In genomic region chr6:13874191-13874549, GRCh38 we compare ENCODE assay signal across 8 cellular contexts. TPM values are rescaled to one million over a fixed set of nuclear protein-coding genes. Genes with fewer than 3 reads are reported as not detected.
A peak's percentile ranks its signal among the peaks of the same experiment; 100 is the strongest.
DNase-seq lines count a peak whose midpoint lies in the region; ATAC-seq and TF ChIP-seq lines count a peak whose summit lies in the region.

No MANE protein-coding gene starts in this region.

- H3K4me1 Mint-ChIP-seq in activated CD4-positive, alpha-beta T cell treated with anti-CD3 and anti-CD28 coated beads, Interleukin-2, amount 10 ng/mL, durations not matched to agents 7 days and 5 days = peaks cover 15% of the 10 kb centered on the region
- peaks cover 16% of the 10 kb centered on the region for H3K4me1 Mint-ChIP-seq in activated T-helper 1 cell treated with anti-CD3 and anti-CD28 coated beads, Interleukin-12 subunit alpha, Interleukin-12 subunit beta, Interleukin-2, Interleukin-4 antibody, amounts not matched to agents 30 ng/mL and 10 ng/mL and 1 ng/mL, durations not matched to agents 14 hours and 24 hours and 36 hours (ENCODE audit: low read depth)

- peak overlapping the region; percentile 22 for H3K27ac Mint-ChIP-seq in activated CD4-positive, alpha-beta T cell treated with anti-CD3 and anti-CD28 coated beads, Interleukin-2, amount 10 ng/mL, durations not matched to agents 7 days and 5 days
- H3K27ac Mint-ChIP-seq in activated T-helper 1 cell treated with anti-CD3 and anti-CD28 coated beads, Interleukin-12 subunit alpha, Interleukin-12 subunit beta, Interleukin-2, Interleukin-4 antibody, amounts not matched to agents 30 ng/mL and 10 ng/mL and 1 ng/mL, durations not matched to agents 14 hours and 24 hours and 36 hours = no peak overlapping the region

- peak; percentile 38 for ATAC-seq in left lung

- POLR2A ChIA-PET in activated CD4-positive, alpha-beta T cell treated with anti-CD3 and anti-CD28 coated beads, Interleukin-2, amount 10 ng/mL, durations not matched to agents 7 days and 5 days (lab: Charles Lee) = interaction anchor here (0.6 kb wide), 1 partner anchor 832 kb away, joined by 3 read pairs; no protein-coding TSS in a partner anchor

- in situ Hi-C loops in ACHN (cut with HindIII; ENCODE audit: low pct_ligation_motif_present, low pct_unique_long_range_greater_than_20kb, low sequenced_read_pairs) = no loop called here

- peaks cover 2% of the 10 kb centered on the region for H3K36me3 Mint-ChIP-seq in activated CD4-positive, alpha-beta T cell treated with anti-CD3 and anti-CD28 coated beads, Interleukin-2, amount 10 ng/mL, durations not matched to agents 7 days and 5 days (ENCODE audit: low read depth)
- no peaks in the 10 kb centered on the region for H3K36me3 Mint-ChIP-seq in activated T-helper 1 cell treated with anti-CD3 and anti-CD28 coated beads, Interleukin-12 subunit alpha, Interleukin-12 subunit beta, Interleukin-2, Interleukin-4 antibody, amounts not matched to agents 30 ng/mL and 10 ng/mL and 1 ng/mL, durations not matched to agents 14 hours and 24 hours and 36 hours (ENCODE audit: low read depth)

- H3K9me3 Mint-ChIP-seq in activated CD4-positive, alpha-beta T cell treated with anti-CD3 and anti-CD28 coated beads, Interleukin-2, amount 10 ng/mL, durations not matched to agents 7 days and 5 days = peaks cover 2% of the 10 kb centered on the region
- peaks cover 8% of the 10 kb centered on the region for H3K9me3 Mint-ChIP-seq in activated T-helper 1 cell treated with anti-CD3 and anti-CD28 coated beads, Interleukin-12 subunit alpha, Interleukin-12 subunit beta, Interleukin-2, Interleukin-4 antibody, amounts not matched to agents 30 ng/mL and 10 ng/mL and 1 ng/mL, durations not matched to agents 14 hours and 24 hours and 36 hours

- H3K27me3 ChIP-seq in left lung (peaks cover 0 to 7% of the 10 kb centered on the region in 2 donors), tibial artery (peaks cover 0 to 11% of the 10 kb centered on the region in 2 donors)

- H3K36me3 ChIP-seq in left lung (no peaks in the 10 kb centered on the region), tibial artery (no peaks in the 10 kb centered on the region)

- no peak for DNase-seq in activated CD4-positive, alpha-beta T cell treated with anti-CD3 and anti-CD28 coated beads, Interleukin-2, amount 10 ng/mL, durations not matched to agents 7 days and 5 days
- DNase-seq in activated CD4-positive, alpha-beta T cell treated with anti-CD3 and anti-CD28 coated beads, Interleukin-2, amount 50 U/mL, for 1 hour = no peak
- DNase-seq in activated T-helper 1 cell treated with anti-CD3 and anti-CD28 coated beads, Interleukin-12 subunit alpha, Interleukin-12 subunit beta, Interleukin-2, Interleukin-4 antibody, amounts not matched to agents 30 ng/mL and 10 ng/mL and 1 ng/mL, durations not matched to agents 14 hours and 24 hours and 36 hours (ENCODE audit: low spot score) = no peak
- DNase-seq in left lung (no peak), tibial artery (no peak), ACHN (no peak), middle frontal gyrus (ENCODE audit: extremely low spot score, low spot score) (no peak), medulla oblongata (ENCODE audit: extremely low spot score) (no peak)

- CTCF ChIA-PET in activated CD4-positive, alpha-beta T cell treated with anti-CD3 and anti-CD28 coated beads, Interleukin-2, amount 10 ng/mL, durations not matched to agents 7 days and 5 days (lab: Charles Lee) = interaction anchor here (0.7 to 1.5 kb wide), 7 partner anchors 12 to 193 kb away, joined by 3 to 7 read pairs (median 4); no protein-coding TSS in a partner anchor

- H3K9me3 ChIP-seq in left lung = peaks cover 0 to 2% of the 10 kb centered on the region in 2 donors
- H3K9me3 ChIP-seq in tibial artery = no peaks in the 10 kb centered on the region

- H3K4me3 Mint-ChIP-seq in activated CD4-positive, alpha-beta T cell treated with anti-CD3 and anti-CD28 coated beads, Interleukin-2, amount 10 ng/mL, durations not matched to agents 7 days and 5 days = peak overlapping the region; percentile 71
- H3K4me3 Mint-ChIP-seq in activated T-helper 1 cell treated with anti-CD3 and anti-CD28 coated beads, Interleukin-12 subunit alpha, Interleukin-12 subunit beta, Interleukin-2, Interleukin-4 antibody, amounts not matched to agents 30 ng/mL and 10 ng/mL and 1 ng/mL, durations not matched to agents 14 hours and 24 hours and 36 hours = peak overlapping the region; percentile 66

- TF ChIP-seq CTCF in left lung (IDR thresholded peaks at IDR 0.05) = no peak
- no peak for TF ChIP-seq CTCF in tibial artery (IDR thresholded peaks at IDR 0.05)

- H3K27ac ChIP-seq in left lung (peak overlapping the region in 1 of 2 donors; percentile 26), tibial artery (no peak overlapping the region)

- H3K27me3 Mint-ChIP-seq in activated CD4-positive, alpha-beta T cell treated with anti-CD3 and anti-CD28 coated beads, Interleukin-2, amount 10 ng/mL, durations not matched to agents 7 days and 5 days = peaks cover 10% of the 10 kb centered on the region
- peaks cover 12% of the 10 kb centered on the region for H3K27me3 Mint-ChIP-seq in activated T-helper 1 cell treated with anti-CD3 and anti-CD28 coated beads, Interleukin-12 subunit alpha, Interleukin-12 subunit beta, Interleukin-2, Interleukin-4 antibody, amounts not matched to agents 30 ng/mL and 10 ng/mL and 1 ng/mL, durations not matched to agents 14 hours and 24 hours and 36 hours (ENCODE audit: insufficient read depth)

- intact Hi-C loops in activated T-helper 1 cell treated with anti-CD3 and anti-CD28 coated beads, Interleukin-12 subunit alpha, Interleukin-12 subunit beta, Interleukin-2, Interleukin-4 antibody, amounts not matched to agents 30 ng/mL and 10 ng/mL and 1 ng/mL, durations not matched to agents 14 hours and 24 hours and 36 hours (cut with micrococcal nuclease) = loop anchor here (5.0 kb wide), 1 partner anchor 62 kb away; the partner anchor contains the start of gene MCUR1
- intact Hi-C loops in left lung (cut with DNase I) (no loop called here), tibial artery (cut with DNase I; ENCODE audit: low total_unique reads) (no loop called here)

- H3K4me1 ChIP-seq in left lung (peaks cover 0 to 17% of the 10 kb centered on the region in 2 donors), tibial artery (peaks cover 0 to 15% (median 11%) of the 10 kb centered on the region in 4 donors)

- peak overlapping the region; percentile 35 to 44 for H3K4me3 ChIP-seq in left lung
- peak overlapping the region; percentile 40 to 43 for H3K4me3 ChIP-seq in tibial artery

RNA-seq across cellular contexts. Expression of gene RNF182, which starts 50.6 kb away (rescaled TPM):
- not detected for total RNA-seq in activated CD4-positive, alpha-beta T cell treated with anti-CD3 and anti-CD28 coated beads, Interleukin-2, amount 10 ng/mL, durations not matched to agents 7 days and 5 days
- not detected in 2 replicates for total RNA-seq in activated T-helper 1 cell treated with anti-CD3 and anti-CD28 coated beads, Interleukin-12 subunit alpha, Interleukin-12 subunit beta, Interleukin-2, Interleukin-4 antibody, amounts not matched to agents 30 ng/mL and 10 ng/mL and 1 ng/mL, durations not matched to agents 14 hours and 24 hours and 36 hours
- 1 to 10 TPM; 2.5 to 3.3 TPM for total RNA-seq in left lung

RNA-seq across cellular contexts. Expression of gene MCUR1, which starts 59.8 kb away (rescaled TPM):
- 10 to 100 TPM; 23.5 to 32.7 TPM for total RNA-seq in activated CD4-positive, alpha-beta T cell treated with anti-CD3 and anti-CD28 coated beads, Interleukin-2, amount 10 ng/mL, durations not matched to agents 7 days and 5 days
- 37.8 and 40.2 TPM in 2 replicates for total RNA-seq in activated T-helper 1 cell treated with anti-CD3 and anti-CD28 coated beads, Interleukin-12 subunit alpha, Interleukin-12 subunit beta, Interleukin-2, Interleukin-4 antibody, amounts not matched to agents 30 ng/mL and 10 ng/mL and 1 ng/mL, durations not matched to agents 14 hours and 24 hours and 36 hours
- total RNA-seq in left lung = 10 to 100 TPM; 25.3 to 31.3 TPM
